29 cellular contexts compared by ENCODE assay signal in genomic region chr7:26309089-26309488, GRCh38. TPM values are rescaled to one million over a fixed set of nuclear protein-coding genes. Genes with fewer than 3 reads are reported as not detected.
DNase-seq lines count a peak whose midpoint lies in the region; ATAC-seq, FAIRE-seq and TF ChIP-seq lines count a peak whose summit lies in the region.
"Had no signal": no experiment of that assay in that cellular context is flagged by ENCODE, and none has a peak within 500 bp of the region (broad histone marks: within the 10 kb centered on the region; RNA-seq: fewer than 3 reads in every experiment).

No MANE protein-coding gene starts in this region.

- no peak overlapping the region for H3K27ac ChIP-seq in K562 (ENCODE audit: extremely low read depth, low read depth, low read length)
- peak overlapping the region; percentile 92 for H3K27ac ChIP-seq in neutrophil

- no peak overlapping the region for H3K4me3 Mint-ChIP-seq in activated CD8-positive, alpha-beta T cell treated with anti-CD3 and anti-CD28 coated beads, Interleukin-2, amount 10 ng/mL, durations not matched to agents 7 days and 5 days
- H3K4me3 Mint-ChIP-seq in activated CD8-positive, alpha-beta T cell treated with anti-CD3 and anti-CD28 coated beads for 36 hours, result no peak overlapping the region
- H3K4me3 Mint-ChIP-seq: CD8-positive, alpha-beta memory T cell had no signal

- TF ChIP-seq CTCF in activated CD8-positive, alpha-beta T cell treated with anti-CD3 and anti-CD28 coated beads for 36 hours (IDR thresholded peaks at IDR 0.05), result no peak
- TF ChIP-seq CTCF in K562 (IDR thresholded peaks at IDR 0.05 in 2 of 3, conservative IDR thresholded peaks at IDR 0.05 in 1 of 3; ENCODE audit: insufficient read depth in 2 of 3, low read depth in 1 of 3, low read length in 3 of 3) (no peak), neutrophil (IDR thresholded peaks at IDR 0.05) (no peak)

- no peaks in the 10 kb centered on the region; the same call in 2 of the 3 replicates for H3K36me3 ChIP-seq in K562 (ENCODE audit: control insufficient read depth, insufficient read depth, low read length)
- H3K36me3 ChIP-seq in neutrophil, result peaks cover 25% of the 10 kb centered on the region
- H3K36me3 ChIP-seq: BLaER1 treated with 17β-estradiol and CSF1 and Interleukin-3, amounts not matched to agents 10 nM and 100 nM had no signal

- H4K20me1 ChIP-seq in K562 (replicated peaks; ENCODE audit: control insufficient read depth, insufficient read depth, low read length), result no peaks in the 10 kb centered on the region
- H4K20me1 ChIP-seq: BLaER1 treated with 17β-estradiol and CSF1 and Interleukin-3, amounts not matched to agents 10 nM and 100 nM had no signal

- peak overlapping the region; percentile 31 for H3K27ac Mint-ChIP-seq in activated CD8-positive, alpha-beta T cell treated with anti-CD3 and anti-CD28 coated beads, Interleukin-2, amount 10 ng/mL, durations not matched to agents 7 days and 5 days
- H3K27ac Mint-ChIP-seq in activated CD8-positive, alpha-beta T cell treated with anti-CD3 and anti-CD28 coated beads for 36 hours, result no peak overlapping the region

- H3K79me2 ChIP-seq in K562 (ENCODE audit: control insufficient read depth, insufficient read depth, low read length), result no peaks in the 10 kb centered on the region

- H3K4me1 Mint-ChIP-seq in activated CD8-positive, alpha-beta T cell treated with anti-CD3 and anti-CD28 coated beads, Interleukin-2, amount 10 ng/mL, durations not matched to agents 7 days and 5 days (ENCODE audit: low read depth), result peaks cover 26% of the 10 kb centered on the region
- peaks cover 11% of the 10 kb centered on the region for H3K4me1 Mint-ChIP-seq in activated CD8-positive, alpha-beta T cell treated with anti-CD3 and anti-CD28 coated beads for 36 hours (ENCODE audit: low read depth)

- peak; percentile 23 for FAIRE-seq in K562 (lab: Jason Lieb, UNC)
- FAIRE-seq: A204.1, GM12878, H1 had no signal

- no peak for TF ChIP-seq POLR2A in K562 (conservative IDR thresholded peaks at IDR 0.05)

- no peak overlapping the region; the same call in 1 of the 2 replicates for H3K4me2 ChIP-seq in K562 (ENCODE audit: insufficient read depth, low read length)

- ATAC-seq in activated CD8-positive, alpha-beta T cell treated with anti-CD3 and anti-CD28 coated beads, Interleukin-2, amount 10 ng/mL, durations not matched to agents 7 days and 5 days, result no peak
- ATAC-seq in activated CD8-positive, alpha-beta T cell treated with anti-CD3 and anti-CD28 coated beads for 36 hours, result no peak
- ATAC-seq in K562, result peak; percentile 61
- ATAC-seq in GM19023 (IDR thresholded peaks at IDR 0.05; ENCODE audit: unreplicated experiment), result no peak
- no peak for ATAC-seq in GM21367 (IDR thresholded peaks at IDR 0.05; ENCODE audit: unreplicated experiment)
- ATAC-seq: GM12878 had no signal

- H3K27me3 Mint-ChIP-seq in activated CD8-positive, alpha-beta T cell treated with anti-CD3 and anti-CD28 coated beads, Interleukin-2, amount 10 ng/mL, durations not matched to agents 7 days and 5 days (ENCODE audit: low read depth), result no peaks in the 10 kb centered on the region
- H3K27me3 Mint-ChIP-seq in activated CD8-positive, alpha-beta T cell treated with anti-CD3 and anti-CD28 coated beads for 36 hours, result no peaks in the 10 kb centered on the region
- H3K27me3 Mint-ChIP-seq: CD8-positive, alpha-beta memory T cell had no signal

- no TSS peak for BruUV-seq in K562 (replicated peaks; lab: Mats Ljungman, UMichigan)

- H3K36me3 Mint-ChIP-seq in activated CD8-positive, alpha-beta T cell treated with anti-CD3 and anti-CD28 coated beads, Interleukin-2, amount 10 ng/mL, durations not matched to agents 7 days and 5 days (ENCODE audit: low read depth), result peaks cover 34% of the 10 kb centered on the region
- peaks cover 20% of the 10 kb centered on the region for H3K36me3 Mint-ChIP-seq in activated CD8-positive, alpha-beta T cell treated with anti-CD3 and anti-CD28 coated beads for 36 hours (ENCODE audit: low read depth)

- CTCF ChIA-PET in activated CD8-positive, alpha-beta T cell treated with anti-CD3 and anti-CD28 coated beads, Interleukin-2, amount 10 ng/mL, durations not matched to agents 7 days and 5 days (lab: Charles Lee), result no interaction called here
- CTCF ChIA-PET in activated CD8-positive, alpha-beta T cell treated with anti-CD3 and anti-CD28 coated beads for 36 hours (lab: Charles Lee), result interaction anchor here (0.9 kb wide), 1 partner anchor 13 kb away, joined by 3 read pairs; no protein-coding TSS in a partner anchor
- CTCF ChIA-PET in K562 (lab: Yijun Ruan, JAX; ENCODE audit: low intra/inter-chr PET ratio), result no interaction called here

- no peaks in the 10 kb centered on the region for H3K9me3 Mint-ChIP-seq in activated CD8-positive, alpha-beta T cell treated with anti-CD3 and anti-CD28 coated beads, Interleukin-2, amount 10 ng/mL, durations not matched to agents 7 days and 5 days (ENCODE audit: insufficient read depth)
- H3K9me3 Mint-ChIP-seq in activated CD8-positive, alpha-beta T cell treated with anti-CD3 and anti-CD28 coated beads for 36 hours, result no peaks in the 10 kb centered on the region
- H3K9me3 Mint-ChIP-seq: CD8-positive, alpha-beta memory T cell had no signal

- intact Hi-C loops in activated CD8-positive, alpha-beta T cell treated with anti-CD3 and anti-CD28 coated beads for 36 hours (cut with micrococcal nuclease), result no loop called here
- intact Hi-C loops in K562 (cut with micrococcal nuclease), result no loop called here

- H3K4me3 ChIP-seq in K562 (no peak overlapping the region), neutrophil (ENCODE audit: low read depth in 1 of 2, low read length in 1 of 2) (no peak overlapping the region)
- H3K4me3 ChIP-seq: BLaER1 treated with 17β-estradiol and CSF1 and Interleukin-3, amounts not matched to agents 10 nM and 100 nM; GM12878 had no signal

- H3K9ac ChIP-seq in K562 (ENCODE audit: insufficient read depth in 1 of 2, low read depth in 2 of 2, low read length in 2 of 2), result no peak overlapping the region
- H3K9ac ChIP-seq: BLaER1 treated with 17β-estradiol and CSF1 and Interleukin-3, amounts not matched to agents 10 nM and 100 nM had no signal

- H3K9me3 ChIP-seq in K562 (replicated peaks; ENCODE audit: control insufficient read depth, insufficient read depth, low read depth, low read length) (no peaks in the 10 kb centered on the region), neutrophil (no peaks in the 10 kb centered on the region)
- H3K9me3 ChIP-seq: BLaER1 treated with 17β-estradiol and CSF1 and Interleukin-3, amounts not matched to agents 10 nM and 100 nM had no signal

- DNase-seq in activated CD8-positive, alpha-beta T cell treated with anti-CD3 and anti-CD28 coated beads, Interleukin-2, amount 10 ng/mL, durations not matched to agents 7 days and 5 days, result no peak
- no peak for DNase-seq in activated CD8-positive, alpha-beta T cell treated with anti-CD3 and anti-CD28 coated beads for 36 hours
- peak in 3 of 4 experiments; percentile 25 to 52 (median 26) for DNase-seq in K562 (ENCODE audit: extremely low read depth in 1 of 4, low spot score in 3 of 4)
- DNase-seq in HUDEP-2 (lab: John Stamatoyannopoulos, UW; ENCODE audit: unreplicated experiment in 76 of 76), result no peak
- no peak for DNase-seq in foreskin melanocyte
- DNase-seq: CD8-positive, alpha-beta memory T cell; DMS 273 treated with DMSO at 0.1 percent for 48 hours; DMS79; EL; GDM1; HCEC 1CT; KBM-7; MV-4-11; NCI-H1105; NCI-H1436 treated with DMSO at 0.1 percent for 48 hours; NCI-H187 treated with DMSO at 0.1 percent for 48 hours; NCI-H2107; NCI-H69; Right ventricle myocardium superior; RPMI8226 had no signal

- POLR2A ChIA-PET in activated CD8-positive, alpha-beta T cell treated with anti-CD3 and anti-CD28 coated beads, Interleukin-2, amount 10 ng/mL, durations not matched to agents 7 days and 5 days (lab: Charles Lee), result no interaction called here
- POLR2A ChIA-PET in activated CD8-positive, alpha-beta T cell treated with anti-CD3 and anti-CD28 coated beads for 36 hours (lab: Charles Lee), result no interaction called here
- POLR2A ChIA-PET in K562 (lab: Yijun Ruan, JAX), result interaction anchor here (0.5 kb wide), 1 partner anchor 16 kb away, joined by 3 read pairs; no protein-coding TSS in a partner anchor

- H3K9me1 ChIP-seq in K562 (ENCODE audit: control insufficient read depth, insufficient read depth, low read length), result no peaks in the 10 kb centered on the region

- peak; percentile 35; the same call in 1 of the 2 replicates for TF ChIP-seq EP300 in K562 (IDR thresholded peaks at IDR 0.05; ENCODE audit: low read length)

- H3K4me1 ChIP-seq in K562 (replicated peaks in 1 of 2; ENCODE audit: control insufficient read depth in 2 of 2, insufficient read depth in 2 of 2, low read length in 2 of 2) (peaks cover 0 to 26% of the 10 kb centered on the region in 2 experiments; a peak in 4 of 5 replicates), neutrophil (ENCODE audit: control insufficient read depth in 1 of 2, insufficient read depth in 1 of 2, low read depth in 1 of 2, low read length in 1 of 2) (peaks cover 84 to 88% of the 10 kb centered on the region in 2 experiments)

- in situ Hi-C loops in K562 (cut with MboI), result no loop called here

- no peak overlapping the region for H2AFZ ChIP-seq in K562 (ENCODE audit: low read depth, low read length)

- H3K27me3 ChIP-seq in K562 (ENCODE audit: control insufficient read depth in 2 of 2, insufficient read depth in 2 of 2, low read length in 2 of 2) (no peaks in the 10 kb centered on the region), neutrophil (no peaks in the 10 kb centered on the region)
- H3K27me3 ChIP-seq: BLaER1 treated with 17β-estradiol and CSF1 and Interleukin-3, amounts not matched to agents 10 nM and 100 nM had no signal

- 23% methylated on average over 5 of the region's 5 CpGs for WGBS in K562 (ENCODE audit: insufficient coverage, low coverage, missing lambda C conversion rate)

- no peak for TF ChIP-seq RAD21 in K562 (CRISPR knock-in tag; conservative IDR thresholded peaks at IDR 0.05 in 1 of 2, IDR thresholded peaks at IDR 0.05 in 1 of 2)

RNA-seq across cellular contexts. Expression of gene SNX10, which starts 17.4 kb away (rescaled TPM):
- 10 to 100 TPM; 39.2 to 42.7 TPM for total RNA-seq in activated CD8-positive, alpha-beta T cell treated with anti-CD3 and anti-CD28 coated beads, Interleukin-2, amount 10 ng/mL, durations not matched to agents 7 days and 5 days
- 10 to 100 TPM; 47.8 to 51.1 TPM for total RNA-seq in activated CD8-positive, alpha-beta T cell treated with anti-CD3 and anti-CD28 coated beads for 36 hours
- total RNA-seq in K562 (2011; cell fraction: chromatin; rRNA removed; ENCODE audit: low replicate concordance), result 0.83 and 2.2 TPM in 2 replicates
- 0.33 and 0.66 TPM in 2 replicates for total RNA-seq in K562 (2011; cell fraction: nucleolus; rRNA removed)
- 1.5 TPM in 2 replicates for total RNA-seq in K562 (2011; cell fraction: nucleoplasm; rRNA removed)
- total RNA-seq in K562 (2014; rRNA removed), result 6.2 and 7.9 TPM in 2 replicates
- total RNA-seq in K562 (2014; rRNA removed; fragmentation: Illumina TruSeq; extraction: Trizol), result 14.8 and 19.0 TPM in 2 replicates
- 13.8 and 16.5 TPM in 2 replicates for total RNA-seq in K562 (2015; rRNA removed; fragmentation: Illumina TruSeq; extraction: Trizol)
- 11.8 and 12.1 TPM in 2 replicates for total RNA-seq in K562 (2021)
- polyA plus RNA-seq in K562 (2011; rRNA removed), result 9.4 TPM in 2 replicates
- polyA plus RNA-seq in K562 (2011; cell fraction: cytosol; rRNA removed), result 1.3 and 3.9 TPM in 2 replicates
- polyA plus RNA-seq in K562 (2011; cell fraction: nucleus; rRNA removed), result 1.3 and 3.7 TPM in 2 replicates
- polyA plus RNA-seq in K562 (2012), result 12.4 and 18.8 TPM in 2 replicates
- polyA plus RNA-seq in K562 (2014; fragmentation: Illumina TruSeq; extraction: Trizol), result 9.8 and 11.5 TPM in 2 replicates
- 10 to 100 TPM; 10.9 to 12.4 TPM for polyA plus RNA-seq in K562 (2014; fragmentation: Nextera tagmentation; extraction: Ambion mirVana)
- 6.9 and 7.3 TPM in 2 replicates for polyA plus RNA-seq in K562 (2014; rRNA removed)
- 7.5 and 8.5 TPM in 2 replicates for polyA minus RNA-seq in K562 (2011; rRNA and poly(A)+ RNA removed)
- polyA minus RNA-seq in K562 (2011; cell fraction: cytosol; rRNA and poly(A)+ RNA removed), result 2.4 and 2.9 TPM in 2 replicates
- polyA minus RNA-seq in K562 (2011; cell fraction: nucleus; rRNA and poly(A)+ RNA removed), result 1.1 and 2.6 TPM in 2 replicates
- total RNA-seq: LHCN-M2 had no signal
- polyA plus RNA-seq: AG04450 had no signal

Comparison
In these comparisons a context has a peak if more than half of its experiments do, and no peak if none do; other contexts are left out.
1. DNase-seq: peak in K562 (3 of 4); none in activated CD8-positive, alpha-beta T cell treated with anti-CD3 and anti-CD28 coated beads, Interleukin-2, amount 10 ng/mL, durations not matched to agents 7 days and 5 days (single experiment), activated CD8-positive, alpha-beta T cell treated with anti-CD3 and anti-CD28 coated beads for 36 hours (single experiment), HUDEP-2 (0 of 76) and foreskin melanocyte (single experiment).